14 cellular contexts compared by ENCODE assay signal in the genomic region with DNA sequence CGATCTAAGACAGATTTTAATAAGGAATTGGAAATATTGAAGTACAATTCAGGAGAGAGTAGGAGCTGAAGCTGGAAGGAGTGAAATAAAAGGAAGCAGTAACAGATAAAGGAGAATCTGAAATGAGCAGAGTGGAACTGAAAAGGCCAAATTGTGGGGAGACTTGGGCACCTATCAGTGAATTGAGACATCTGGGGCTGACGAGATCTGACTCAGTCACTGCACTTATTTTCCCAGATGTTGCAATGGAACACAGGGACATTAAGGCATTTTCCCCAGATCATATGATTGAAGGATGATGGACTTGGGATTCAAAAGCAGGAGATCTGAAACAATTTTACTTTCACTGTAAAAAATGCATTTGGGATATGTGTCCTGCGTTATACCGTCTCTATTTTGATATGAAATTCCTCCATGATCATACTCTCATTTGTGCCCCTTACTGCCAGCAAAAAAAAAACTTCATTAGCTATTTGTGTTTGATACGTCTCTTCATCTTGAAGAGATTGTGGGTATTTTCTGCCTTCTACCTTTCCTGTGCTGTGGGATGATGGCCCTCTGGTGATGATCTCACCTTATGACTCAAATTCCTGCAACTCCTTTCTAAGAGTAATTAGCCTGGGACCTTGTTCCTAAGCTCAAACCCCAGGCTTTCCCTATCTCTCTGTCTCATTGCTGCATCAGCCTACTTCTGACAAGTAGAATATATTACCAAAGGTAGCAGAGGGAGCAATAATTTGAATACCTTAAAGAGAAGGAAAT.
DNase-seq lines count a peak whose midpoint lies in the region; ATAC-seq, FAIRE-seq and TF ChIP-seq lines count a peak whose summit lies in the region.
"Had no signal": no experiment of that assay in that cellular context is flagged by ENCODE, and none has a peak within 500 bp of the region (broad histone marks: within the 10 kb centered on the region; RNA-seq: fewer than 3 reads in every experiment).

No MANE protein-coding gene starts in this region.

- TF ChIP-seq CTCF in endodermal cell (conservative IDR thresholded peaks at IDR 0.05) (no peak), neural cell (IDR thresholded peaks at IDR 0.05; ENCODE audit: poor library complexity, severe bottlenecking) (peak; percentile 17)

- H3K79me2 ChIP-seq in neural cell (replicated peaks; ENCODE audit: insufficient read depth, low read length) = no peaks in the 10 kb centered on the region

- H3K36me3 Mint-ChIP-seq in endodermal cell (ENCODE audit: low read depth) = no peaks in the 10 kb centered on the region
- H3K36me3 Mint-ChIP-seq: immature natural killer cell had no signal

- H3K27ac Mint-ChIP-seq in endodermal cell = peak overlapping the region; percentile 13
- H3K27ac Mint-ChIP-seq: immature natural killer cell, nephron had no signal

- H3K4me3 ChIP-seq in endodermal cell (ENCODE audit: low read length) = no peak overlapping the region
- no peak overlapping the region for H3K4me3 ChIP-seq in neural cell (ENCODE audit: low read length)
- H3K4me3 ChIP-seq: adrenal gland had no signal

- no peaks in the 10 kb centered on the region for H4K20me1 ChIP-seq in neural cell (ENCODE audit: insufficient read depth)

- peaks cover 7% of the 10 kb centered on the region for H3K4me1 ChIP-seq in endodermal cell (ENCODE audit: control insufficient read depth, insufficient read depth, low read length)

- H3K4me1 Mint-ChIP-seq in endodermal cell = peaks cover 32% of the 10 kb centered on the region
- H3K4me1 Mint-ChIP-seq: immature natural killer cell, nephron had no signal

- FAIRE-seq in RCC 7860 (lab: Jason Lieb, UNC) = no peak

- H3K27me3 ChIP-seq in endodermal cell (ENCODE audit: control insufficient read depth, insufficient read depth, low read length, poor library complexity, severe bottlenecking) (no peaks in the 10 kb centered on the region), neural cell (ENCODE audit: insufficient read depth, low read depth, low read length) (no peaks in the 10 kb centered on the region)
- H3K27me3 ChIP-seq: adrenal gland had no signal

- H3K4me3 Mint-ChIP-seq in endodermal cell = no peak overlapping the region
- H3K4me3 Mint-ChIP-seq: immature natural killer cell, nephron had no signal

- H3K9me3 ChIP-seq in endodermal cell (ENCODE audit: control insufficient read depth, low read length) (peaks cover 3% of the 10 kb centered on the region), neural cell (ENCODE audit: low read length) (no peaks in the 10 kb centered on the region)
- H3K9me3 ChIP-seq: adrenal gland had no signal

- H3K9me2 ChIP-seq in neural cell (ENCODE audit: insufficient read depth, low read length) = no peaks in the 10 kb centered on the region

- H3K27ac ChIP-seq in endodermal cell (ENCODE audit: low read depth, low read length) (no peak overlapping the region), neural cell (ENCODE audit: low read length) (no peak overlapping the region)
- H3K27ac ChIP-seq: adrenal gland had no signal

- TF ChIP-seq RAD21 in neural cell (conservative IDR thresholded peaks at IDR 0.05) = peak; percentile 25

- H3K4me2 ChIP-seq in neural cell (ENCODE audit: low read length) = no peak overlapping the region

- TF ChIP-seq POLR2A in GM18505 (IDR thresholded peaks at IDR 0.05; ENCODE audit: borderline replicate concordance, extremely low read depth, insufficient read depth, insufficient read length) = no peak

- H3K36me3 ChIP-seq in endodermal cell (ENCODE audit: control insufficient read depth, insufficient read depth, low read length) (no peaks in the 10 kb centered on the region), neural cell (ENCODE audit: insufficient read depth, low read length) (no peaks in the 10 kb centered on the region)
- H3K36me3 ChIP-seq: adrenal gland had no signal

- peak; percentile 20 for DNase-seq in GM03348 (ENCODE audit: low spot score)
- DNase-seq in RCC 7860 (ENCODE audit: low spot score) = peak; percentile 39
- no peak for DNase-seq in endodermal cell
- no peak for DNase-seq in NAMALWA (ENCODE audit: low spot score)
- no peak for DNase-seq in NCI-H1048 (lab: John Stamatoyannopoulos, UW)
- DNase-seq: activated CD8-positive, alpha-beta memory T cell treated with anti-CD3 and anti-CD28 coated beads, Interleukin-2, amount 50 U/mL, for 48 hours; C1 segment of cervical spinal cord; immature natural killer cell; KBM-7 had no signal

- ATAC-seq in GM21528 (IDR thresholded peaks at IDR 0.05; ENCODE audit: low FRiP score, unreplicated experiment) (no peak), GM18505 (IDR thresholded peaks at IDR 0.05; ENCODE audit: unreplicated experiment) (no peak)

- no peak overlapping the region for H3K9ac ChIP-seq in endodermal cell (ENCODE audit: extremely low read depth, low read length, poor library complexity, severe bottlenecking)
- H3K9ac ChIP-seq in neural cell (ENCODE audit: low read length) = no peak overlapping the region

- WGBS in endodermal cell (ENCODE audit: insufficient coverage in 1 of 2, insufficient read length in 1 of 2), 2 experiments = 85 to 88% methylated on average over 4 to 5 of the region's 5 CpGs

- peaks cover 4% of the 10 kb centered on the region for H3F3A ChIP-seq in neural cell (ENCODE audit: insufficient read depth, low read length, poor library complexity, severe bottlenecking)

- no peak overlapping the region for H2AFZ ChIP-seq in neural cell (ENCODE audit: low read depth, low read length)

- no peaks in the 10 kb centered on the region for H3K9me3 Mint-ChIP-seq in endodermal cell
- H3K9me3 Mint-ChIP-seq: nephron had no signal

- TF ChIP-seq EP300 in neural cell (conservative IDR thresholded peaks at IDR 0.05; ENCODE audit: poor library complexity, severe bottlenecking) = no peak

- H3K27me3 Mint-ChIP-seq in endodermal cell (ENCODE audit: insufficient read depth) = no peaks in the 10 kb centered on the region

TF ChIP-seq in neural cell, 6 proteins besides CTCF, POLR2A, EP300 and RAD21:
- TF ChIP-seq REST (IDR thresholded peaks at IDR 0.05; ENCODE audit: borderline replicate concordance) = no peak
- TF ChIP-seq SMC3 (conservative IDR thresholded peaks at IDR 0.05; ENCODE audit: poor library complexity) = no peak
- no peak for TF ChIP-seq TAF1 (IDR thresholded peaks at IDR 0.05; ENCODE audit: low read depth)
- no peak for TF ChIP-seq EZH2 (IDR thresholded peaks at IDR 0.05; ENCODE audit: borderline replicate concordance, insufficient read depth, low read length, poor library complexity, severe bottlenecking)
TF ChIP-seq in neural cell: peak in this region for 0.

Comparison
In these comparisons a context has a peak if more than half of its experiments do, and no peak if none do; other contexts are left out.
1. DNase-seq: peak in GM03348 (single experiment) and RCC 7860 (single experiment); none in endodermal cell (single experiment), NAMALWA (single experiment) and NCI-H1048 (single experiment).